Comparison of ENCODE assay signal across 3 cellular contexts in genomic region chr2:134197445-134197844, GRCh38.
TF ChIP-seq lines count a peak whose summit lies in the region.

No MANE protein-coding gene starts in this region.

TF ChIP-seq in WTC11, 78 proteins besides CTCF, POLR2A, EP300 and RAD21 (continues in another document):
- TF ChIP-seq CBFB (CRISPR knock-in tag; IDR thresholded peaks at IDR 0.05; ENCODE audit: low read depth) (no peak), ZSCAN18 (CRISPR knock-in tag; IDR thresholded peaks at IDR 0.05) (no peak), EMX1 (CRISPR knock-in tag; IDR thresholded peaks at IDR 0.05) (no peak), ATF3 (CRISPR knock-in tag; conservative IDR thresholded peaks at IDR 0.05) (no peak), OVOL2 (CRISPR knock-in tag; IDR thresholded peaks at IDR 0.05; ENCODE audit: borderline replicate concordance) (no peak), ZNF281 (CRISPR knock-in tag; IDR thresholded peaks at IDR 0.05) (no peak), AFF4 (CRISPR knock-in tag; IDR thresholded peaks at IDR 0.05; ENCODE audit: borderline replicate concordance) (no peak)

TF ChIP-seq in H1, 55 proteins besides CTCF, POLR2A, EP300 and RAD21:
- TF ChIP-seq MAX (IDR thresholded peaks at IDR 0.05) (no peak), YY1 (IDR thresholded peaks at IDR 0.05; ENCODE audit: low read depth, low read length) (0 out of 2 replicates have a peak, but pooled peaks have one; percentile 63)

TF ChIP-seq in SK-N-SH, 30 proteins besides CTCF, POLR2A, EP300 and RAD21:
- TF ChIP-seq RFX5 (IDR thresholded peaks at IDR 0.05; ENCODE audit: low read length) (no peak), REST (IDR thresholded peaks at IDR 0.05; ENCODE audit: low read depth, low read length) (no peak), ZBTB33 (IDR thresholded peaks at IDR 0.05; ENCODE audit: borderline replicate concordance, low read depth) (no peak), TAF1 (IDR thresholded peaks at IDR 0.05; ENCODE audit: borderline replicate concordance, low read depth, low read length) (no peak), RXRA (IDR thresholded peaks at IDR 0.05; ENCODE audit: borderline replicate concordance, low read depth) (no peak), JUND (IDR thresholded peaks at IDR 0.05) (no peak), USF1 (IDR thresholded peaks at IDR 0.05; ENCODE audit: borderline replicate concordance, low read depth) (no peak), SMC3 (IDR thresholded peaks at IDR 0.05; ENCODE audit: low read depth, low read length) (no peak), USF2 (IDR thresholded peaks at IDR 0.05; ENCODE audit: borderline replicate concordance, low read depth, low read length) (no peak), EZH2phosphoT487 (IDR thresholded peaks at IDR 0.05; ENCODE audit: borderline replicate concordance, low read depth) (no peak), NFIC (IDR thresholded peaks at IDR 0.05; ENCODE audit: borderline replicate concordance) (no peak), TEAD4 (IDR thresholded peaks at IDR 0.05; ENCODE audit: borderline replicate concordance, insufficient read depth) (no peak), RCOR1 (IDR thresholded peaks at IDR 0.05; ENCODE audit: low read length) (no peak), POLR2AphosphoS5 (IDR thresholded peaks at IDR 0.05; ENCODE audit: low read depth, low read length) (no peak), MEF2A (IDR thresholded peaks at IDR 0.05; ENCODE audit: borderline replicate concordance, low read depth) (no peak), MAX (IDR thresholded peaks at IDR 0.05; ENCODE audit: low read depth) (no peak)
TF ChIP-seq in SK-N-SH: peak in this region for 0.
